In the genomic region with DNA sequence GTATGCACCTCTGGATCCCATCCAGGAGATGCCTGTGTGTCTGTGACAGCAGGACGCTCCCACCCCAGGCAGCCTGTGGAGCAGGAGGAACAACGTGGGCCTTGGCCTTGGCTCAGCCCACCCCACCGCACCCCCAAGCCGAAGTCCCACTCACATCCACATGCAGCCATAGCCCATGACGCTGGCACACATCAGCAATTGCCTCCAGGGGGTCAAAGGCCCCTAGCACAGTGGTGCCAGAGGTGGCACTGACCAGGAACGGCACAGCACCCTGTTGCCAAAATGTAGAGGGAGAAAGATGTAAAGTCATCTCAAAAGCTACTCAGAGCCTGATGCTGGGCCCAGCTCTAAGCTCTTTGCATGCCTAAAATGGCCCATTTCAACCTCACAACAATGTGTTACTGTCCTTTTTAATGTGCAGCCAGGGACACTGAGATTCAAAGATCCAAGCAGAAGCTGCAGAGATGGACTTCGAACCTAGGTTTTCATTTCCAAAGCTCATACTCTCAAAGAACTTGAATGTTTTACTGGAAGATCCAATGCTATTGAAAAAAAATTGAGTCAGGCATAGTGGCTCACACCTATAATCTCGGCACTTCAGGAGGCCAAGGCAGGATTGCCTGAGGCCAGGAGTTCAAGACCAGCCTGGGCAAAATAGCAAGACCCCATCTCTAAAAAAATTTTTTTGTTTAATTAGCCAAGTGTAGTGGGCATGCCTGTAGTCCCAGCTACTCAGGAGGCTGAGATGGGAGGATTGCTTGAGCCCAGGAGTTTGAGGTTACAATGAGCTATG, we compare ENCODE assay signal across 1 cellular context.
A peak's percentile ranks its signal among the peaks of the same experiment; 100 is the strongest.
TF ChIP-seq lines count a peak whose summit lies in the region.

No MANE protein-coding gene starts in this region.

TF ChIP-seq in HepG2, 621 proteins besides CTCF, POLR2A, EP300 and RAD21 (continued from another document and continues in another):
- TF ChIP-seq, protein P1, sequence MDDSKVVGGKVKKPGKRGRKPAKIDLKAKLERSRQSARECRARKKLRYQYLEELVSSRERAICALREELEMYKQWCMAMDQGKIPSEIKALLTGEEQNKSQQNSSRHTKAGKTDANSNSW (CRISPR knock-in tag; IDR thresholded peaks at IDR 0.05; ENCODE audit: borderline replicate concordance), result no peak
- TF ChIP-seq ZNF317 (CRISPR knock-in tag; IDR thresholded peaks at IDR 0.05), result no peak
- TF ChIP-seq, protein P2, sequence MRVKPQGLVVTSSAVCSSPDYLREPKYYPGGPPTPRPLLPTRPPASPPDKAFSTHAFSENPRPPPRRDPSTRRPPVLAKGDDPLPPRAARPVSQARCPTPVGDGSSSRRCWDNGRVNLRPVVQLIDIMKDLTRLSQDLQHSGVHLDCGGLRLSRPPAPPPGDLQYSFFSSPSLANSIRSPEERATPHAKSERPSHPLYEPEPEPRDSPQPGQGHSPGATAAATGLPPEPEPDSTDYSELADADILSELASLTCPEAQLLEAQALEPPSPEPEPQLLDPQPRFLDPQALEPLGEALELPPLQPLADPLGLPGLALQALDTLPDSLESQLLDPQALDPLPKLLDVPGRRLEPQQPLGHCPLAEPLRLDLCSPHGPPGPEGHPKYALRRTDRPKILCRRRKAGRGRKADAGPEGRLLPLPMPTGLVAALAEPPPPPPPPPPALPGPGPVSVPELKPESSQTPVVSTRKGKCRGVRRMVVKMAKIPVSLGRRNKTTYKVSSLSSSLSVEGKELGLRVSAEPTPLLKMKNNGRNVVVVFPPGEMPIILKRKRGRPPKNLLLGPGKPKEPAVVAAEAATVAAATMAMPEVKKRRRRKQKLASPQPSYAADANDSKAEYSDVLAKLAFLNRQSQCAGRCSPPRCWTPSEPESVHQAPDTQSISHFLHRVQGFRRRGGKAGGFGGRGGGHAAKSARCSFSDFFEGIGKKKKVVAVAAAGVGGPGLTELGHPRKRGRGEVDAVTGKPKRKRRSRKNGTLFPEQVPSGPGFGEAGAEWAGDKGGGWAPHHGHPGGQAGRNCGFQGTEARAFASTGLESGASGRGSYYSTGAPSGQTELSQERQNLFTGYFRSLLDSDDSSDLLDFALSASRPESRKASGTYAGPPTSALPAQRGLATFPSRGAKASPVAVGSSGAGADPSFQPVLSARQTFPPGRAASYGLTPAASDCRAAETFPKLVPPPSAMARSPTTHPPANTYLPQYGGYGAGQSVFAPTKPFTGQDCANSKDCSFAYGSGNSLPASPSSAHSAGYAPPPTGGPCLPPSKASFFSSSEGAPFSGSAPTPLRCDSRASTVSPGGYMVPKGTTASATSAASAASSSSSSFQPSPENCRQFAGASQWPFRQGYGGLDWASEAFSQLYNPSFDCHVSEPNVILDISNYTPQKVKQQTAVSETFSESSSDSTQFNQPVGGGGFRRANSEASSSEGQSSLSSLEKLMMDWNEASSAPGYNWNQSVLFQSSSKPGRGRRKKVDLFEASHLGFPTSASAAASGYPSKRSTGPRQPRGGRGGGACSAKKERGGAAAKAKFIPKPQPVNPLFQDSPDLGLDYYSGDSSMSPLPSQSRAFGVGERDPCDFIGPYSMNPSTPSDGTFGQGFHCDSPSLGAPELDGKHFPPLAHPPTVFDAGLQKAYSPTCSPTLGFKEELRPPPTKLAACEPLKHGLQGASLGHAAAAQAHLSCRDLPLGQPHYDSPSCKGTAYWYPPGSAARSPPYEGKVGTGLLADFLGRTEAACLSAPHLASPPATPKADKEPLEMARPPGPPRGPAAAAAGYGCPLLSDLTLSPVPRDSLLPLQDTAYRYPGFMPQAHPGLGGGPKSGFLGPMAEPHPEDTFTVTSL (CRISPR knock-in tag; IDR thresholded peaks at IDR 0.05; ENCODE audit: borderline replicate concordance), result no peak
- TF ChIP-seq, protein P3, sequence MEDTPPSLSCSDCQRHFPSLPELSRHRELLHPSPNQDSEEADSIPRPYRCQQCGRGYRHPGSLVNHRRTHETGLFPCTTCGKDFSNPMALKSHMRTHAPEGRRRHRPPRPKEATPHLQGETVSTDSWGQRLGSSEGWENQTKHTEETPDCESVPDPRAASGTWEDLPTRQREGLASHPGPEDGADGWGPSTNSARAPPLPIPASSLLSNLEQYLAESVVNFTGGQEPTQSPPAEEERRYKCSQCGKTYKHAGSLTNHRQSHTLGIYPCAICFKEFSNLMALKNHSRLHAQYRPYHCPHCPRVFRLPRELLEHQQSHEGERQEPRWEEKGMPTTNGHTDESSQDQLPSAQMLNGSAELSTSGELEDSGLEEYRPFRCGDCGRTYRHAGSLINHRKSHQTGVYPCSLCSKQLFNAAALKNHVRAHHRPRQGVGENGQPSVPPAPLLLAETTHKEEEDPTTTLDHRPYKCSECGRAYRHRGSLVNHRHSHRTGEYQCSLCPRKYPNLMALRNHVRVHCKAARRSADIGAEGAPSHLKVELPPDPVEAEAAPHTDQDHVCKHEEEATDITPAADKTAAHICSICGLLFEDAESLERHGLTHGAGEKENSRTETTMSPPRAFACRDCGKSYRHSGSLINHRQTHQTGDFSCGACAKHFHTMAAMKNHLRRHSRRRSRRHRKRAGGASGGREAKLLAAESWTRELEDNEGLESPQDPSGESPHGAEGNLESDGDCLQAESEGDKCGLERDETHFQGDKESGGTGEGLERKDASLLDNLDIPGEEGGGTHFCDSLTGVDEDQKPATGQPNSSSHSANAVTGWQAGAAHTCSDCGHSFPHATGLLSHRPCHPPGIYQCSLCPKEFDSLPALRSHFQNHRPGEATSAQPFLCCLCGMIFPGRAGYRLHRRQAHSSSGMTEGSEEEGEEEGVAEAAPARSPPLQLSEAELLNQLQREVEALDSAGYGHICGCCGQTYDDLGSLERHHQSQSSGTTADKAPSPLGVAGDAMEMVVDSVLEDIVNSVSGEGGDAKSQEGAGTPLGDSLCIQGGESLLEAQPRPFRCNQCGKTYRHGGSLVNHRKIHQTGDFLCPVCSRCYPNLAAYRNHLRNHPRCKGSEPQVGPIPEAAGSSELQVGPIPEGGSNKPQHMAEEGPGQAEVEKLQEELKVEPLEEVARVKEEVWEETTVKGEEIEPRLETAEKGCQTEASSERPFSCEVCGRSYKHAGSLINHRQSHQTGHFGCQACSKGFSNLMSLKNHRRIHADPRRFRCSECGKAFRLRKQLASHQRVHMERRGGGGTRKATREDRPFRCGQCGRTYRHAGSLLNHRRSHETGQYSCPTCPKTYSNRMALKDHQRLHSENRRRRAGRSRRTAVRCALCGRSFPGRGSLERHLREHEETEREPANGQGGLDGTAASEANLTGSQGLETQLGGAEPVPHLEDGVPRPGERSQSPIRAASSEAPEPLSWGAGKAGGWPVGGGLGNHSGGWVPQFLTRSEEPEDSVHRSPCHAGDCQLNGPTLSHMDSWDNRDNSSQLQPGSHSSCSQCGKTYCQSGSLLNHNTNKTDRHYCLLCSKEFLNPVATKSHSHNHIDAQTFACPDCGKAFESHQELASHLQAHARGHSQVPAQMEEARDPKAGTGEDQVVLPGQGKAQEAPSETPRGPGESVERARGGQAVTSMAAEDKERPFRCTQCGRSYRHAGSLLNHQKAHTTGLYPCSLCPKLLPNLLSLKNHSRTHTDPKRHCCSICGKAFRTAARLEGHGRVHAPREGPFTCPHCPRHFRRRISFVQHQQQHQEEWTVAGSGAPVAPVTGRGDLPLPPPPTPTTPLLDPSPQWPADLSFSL (CRISPR knock-in tag; IDR thresholded peaks at IDR 0.05), result 0 out of 2 replicates have a peak, but pooled peaks have one; percentile 15
- TF ChIP-seq, protein P4, sequence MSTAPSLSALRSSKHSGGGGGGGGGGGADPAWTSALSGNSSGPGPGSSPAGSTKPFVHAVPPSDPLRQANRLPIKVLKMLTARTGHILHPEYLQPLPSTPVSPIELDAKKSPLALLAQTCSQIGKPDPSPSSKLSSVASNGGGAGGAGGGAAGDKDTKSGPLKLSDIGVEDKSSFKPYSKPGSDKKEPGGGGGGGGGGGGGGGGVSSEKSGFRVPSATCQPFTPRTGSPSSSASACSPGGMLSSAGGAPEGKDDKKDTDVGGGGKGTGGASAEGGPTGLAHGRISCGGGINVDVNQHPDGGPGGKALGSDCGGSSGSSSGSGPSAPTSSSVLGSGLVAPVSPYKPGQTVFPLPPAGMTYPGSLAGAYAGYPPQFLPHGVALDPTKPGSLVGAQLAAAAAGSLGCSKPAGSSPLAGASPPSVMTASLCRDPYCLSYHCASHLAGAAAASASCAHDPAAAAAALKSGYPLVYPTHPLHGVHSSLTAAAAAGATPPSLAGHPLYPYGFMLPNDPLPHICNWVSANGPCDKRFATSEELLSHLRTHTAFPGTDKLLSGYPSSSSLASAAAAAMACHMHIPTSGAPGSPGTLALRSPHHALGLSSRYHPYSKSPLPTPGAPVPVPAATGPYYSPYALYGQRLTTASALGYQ (CRISPR knock-in tag; IDR thresholded peaks at IDR 0.05), result no peak
- no peak for TF ChIP-seq NR2C2 (CRISPR knock-in tag; IDR thresholded peaks at IDR 0.05; ENCODE audit: borderline replicate concordance)
- TF ChIP-seq PHF8 (CRISPR knock-in tag; IDR thresholded peaks at IDR 0.05), result peak; percentile 28; the same call in 1 of the 2 replicates
- TF ChIP-seq, protein P5, sequence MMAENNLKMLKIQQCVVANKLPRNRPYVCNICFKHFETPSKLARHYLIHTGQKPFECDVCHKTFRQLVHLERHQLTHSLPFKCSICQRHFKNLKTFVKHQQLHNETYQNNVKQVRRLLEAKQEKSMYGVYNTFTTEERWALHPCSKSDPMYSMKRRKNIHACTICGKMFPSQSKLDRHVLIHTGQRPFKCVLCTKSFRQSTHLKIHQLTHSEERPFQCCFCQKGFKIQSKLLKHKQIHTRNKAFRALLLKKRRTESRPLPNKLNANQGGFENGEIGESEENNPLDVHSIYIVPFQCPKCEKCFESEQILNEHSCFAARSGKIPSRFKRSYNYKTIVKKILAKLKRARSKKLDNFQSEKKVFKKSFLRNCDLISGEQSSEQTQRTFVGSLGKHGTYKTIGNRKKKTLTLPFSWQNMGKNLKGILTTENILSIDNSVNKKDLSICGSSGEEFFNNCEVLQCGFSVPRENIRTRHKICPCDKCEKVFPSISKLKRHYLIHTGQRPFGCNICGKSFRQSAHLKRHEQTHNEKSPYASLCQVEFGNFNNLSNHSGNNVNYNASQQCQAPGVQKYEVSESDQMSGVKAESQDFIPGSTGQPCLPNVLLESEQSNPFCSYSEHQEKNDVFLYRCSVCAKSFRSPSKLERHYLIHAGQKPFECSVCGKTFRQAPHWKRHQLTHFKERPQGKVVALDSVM (CRISPR knock-in tag; IDR thresholded peaks at IDR 0.05), result peak; percentile 56; the same call in 1 of the 2 replicates
- TF ChIP-seq, protein P6, sequence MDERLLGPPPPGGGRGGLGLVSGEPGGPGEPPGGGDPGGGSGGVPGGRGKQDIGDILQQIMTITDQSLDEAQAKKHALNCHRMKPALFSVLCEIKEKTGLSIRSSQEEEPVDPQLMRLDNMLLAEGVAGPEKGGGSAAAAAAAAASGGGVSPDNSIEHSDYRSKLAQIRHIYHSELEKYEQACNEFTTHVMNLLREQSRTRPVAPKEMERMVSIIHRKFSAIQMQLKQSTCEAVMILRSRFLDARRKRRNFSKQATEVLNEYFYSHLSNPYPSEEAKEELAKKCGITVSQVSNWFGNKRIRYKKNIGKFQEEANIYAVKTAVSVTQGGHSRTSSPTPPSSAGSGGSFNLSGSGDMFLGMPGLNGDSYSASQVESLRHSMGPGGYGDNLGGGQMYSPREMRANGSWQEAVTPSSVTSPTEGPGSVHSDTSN (CRISPR knock-in tag; IDR thresholded peaks at IDR 0.05), result no peak
- 0 out of 2 replicates have a peak, but pooled peaks have one; percentile 13 for TF ChIP-seq HDAC2 (CRISPR knock-in tag; IDR thresholded peaks at IDR 0.05)
- no peak for TF ChIP-seq KDM5B (CRISPR knock-in tag; IDR thresholded peaks at IDR 0.05; ENCODE audit: borderline replicate concordance)
- no peak for TF ChIP-seq ZNF430 (CRISPR knock-in tag; IDR thresholded peaks at IDR 0.05)
- TF ChIP-seq WIZ (CRISPR knock-in tag; IDR thresholded peaks at IDR 0.05), result no peak
- no peak for TF ChIP-seq ZNF788 (CRISPR knock-in tag; IDR thresholded peaks at IDR 0.05; ENCODE audit: borderline replicate concordance)
- TF ChIP-seq ZNF616 (CRISPR knock-in tag; IDR thresholded peaks at IDR 0.05; ENCODE audit: low read depth), result no peak
- TF ChIP-seq IRF2 (CRISPR knock-in tag; IDR thresholded peaks at IDR 0.05), result 0 out of 2 replicates have a peak, but pooled peaks have one; percentile 14
- TF ChIP-seq NFYC (CRISPR knock-in tag; IDR thresholded peaks at IDR 0.05), result no peak
- TF ChIP-seq, protein P7, sequence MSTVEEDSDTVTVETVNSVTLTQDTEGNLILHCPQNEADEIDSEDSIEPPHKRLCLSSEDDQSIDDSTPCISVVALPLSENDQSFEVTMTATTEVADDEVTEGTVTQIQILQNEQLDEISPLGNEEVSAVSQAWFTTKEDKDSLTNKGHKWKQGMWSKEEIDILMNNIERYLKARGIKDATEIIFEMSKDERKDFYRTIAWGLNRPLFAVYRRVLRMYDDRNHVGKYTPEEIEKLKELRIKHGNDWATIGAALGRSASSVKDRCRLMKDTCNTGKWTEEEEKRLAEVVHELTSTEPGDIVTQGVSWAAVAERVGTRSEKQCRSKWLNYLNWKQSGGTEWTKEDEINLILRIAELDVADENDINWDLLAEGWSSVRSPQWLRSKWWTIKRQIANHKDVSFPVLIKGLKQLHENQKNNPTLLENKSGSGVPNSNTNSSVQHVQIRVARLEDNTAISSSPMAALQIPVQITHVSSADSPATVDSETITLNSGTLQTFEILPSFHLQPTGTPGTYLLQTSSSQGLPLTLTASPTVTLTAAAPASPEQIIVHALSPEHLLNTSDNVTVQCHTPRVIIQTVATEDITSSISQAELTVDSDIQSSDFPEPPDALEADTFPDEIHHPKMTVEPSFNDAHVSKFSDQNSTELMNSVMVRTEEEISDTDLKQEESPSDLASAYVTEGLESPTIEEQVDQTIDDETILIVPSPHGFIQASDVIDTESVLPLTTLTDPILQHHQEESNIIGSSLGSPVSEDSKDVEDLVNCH (CRISPR knock-in tag; IDR thresholded peaks at IDR 0.05), result no peak
- no peak for TF ChIP-seq ZNF772 (CRISPR knock-in tag; IDR thresholded peaks at IDR 0.05)
- no peak for TF ChIP-seq ZNF816 (CRISPR knock-in tag; IDR thresholded peaks at IDR 0.05; ENCODE audit: borderline replicate concordance)
- TF ChIP-seq, protein P8, sequence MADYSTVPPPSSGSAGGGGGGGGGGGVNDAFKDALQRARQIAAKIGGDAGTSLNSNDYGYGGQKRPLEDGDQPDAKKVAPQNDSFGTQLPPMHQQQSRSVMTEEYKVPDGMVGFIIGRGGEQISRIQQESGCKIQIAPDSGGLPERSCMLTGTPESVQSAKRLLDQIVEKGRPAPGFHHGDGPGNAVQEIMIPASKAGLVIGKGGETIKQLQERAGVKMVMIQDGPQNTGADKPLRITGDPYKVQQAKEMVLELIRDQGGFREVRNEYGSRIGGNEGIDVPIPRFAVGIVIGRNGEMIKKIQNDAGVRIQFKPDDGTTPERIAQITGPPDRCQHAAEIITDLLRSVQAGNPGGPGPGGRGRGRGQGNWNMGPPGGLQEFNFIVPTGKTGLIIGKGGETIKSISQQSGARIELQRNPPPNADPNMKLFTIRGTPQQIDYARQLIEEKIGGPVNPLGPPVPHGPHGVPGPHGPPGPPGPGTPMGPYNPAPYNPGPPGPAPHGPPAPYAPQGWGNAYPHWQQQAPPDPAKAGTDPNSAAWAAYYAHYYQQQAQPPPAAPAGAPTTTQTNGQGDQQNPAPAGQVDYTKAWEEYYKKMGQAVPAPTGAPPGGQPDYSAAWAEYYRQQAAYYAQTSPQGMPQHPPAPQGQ (CRISPR knock-in tag; IDR thresholded peaks at IDR 0.05; ENCODE audit: borderline replicate concordance), result no peak
- no peak for TF ChIP-seq ZNF891 (CRISPR knock-in tag; IDR thresholded peaks at IDR 0.05)
- no peak for TF ChIP-seq ZMYM4 (CRISPR knock-in tag; IDR thresholded peaks at IDR 0.05)
- no peak for TF ChIP-seq SIN3B (IDR thresholded peaks at IDR 0.05; ENCODE audit: low read length)
